28 cellular contexts compared by ENCODE assay signal in the genomic region with DNA sequence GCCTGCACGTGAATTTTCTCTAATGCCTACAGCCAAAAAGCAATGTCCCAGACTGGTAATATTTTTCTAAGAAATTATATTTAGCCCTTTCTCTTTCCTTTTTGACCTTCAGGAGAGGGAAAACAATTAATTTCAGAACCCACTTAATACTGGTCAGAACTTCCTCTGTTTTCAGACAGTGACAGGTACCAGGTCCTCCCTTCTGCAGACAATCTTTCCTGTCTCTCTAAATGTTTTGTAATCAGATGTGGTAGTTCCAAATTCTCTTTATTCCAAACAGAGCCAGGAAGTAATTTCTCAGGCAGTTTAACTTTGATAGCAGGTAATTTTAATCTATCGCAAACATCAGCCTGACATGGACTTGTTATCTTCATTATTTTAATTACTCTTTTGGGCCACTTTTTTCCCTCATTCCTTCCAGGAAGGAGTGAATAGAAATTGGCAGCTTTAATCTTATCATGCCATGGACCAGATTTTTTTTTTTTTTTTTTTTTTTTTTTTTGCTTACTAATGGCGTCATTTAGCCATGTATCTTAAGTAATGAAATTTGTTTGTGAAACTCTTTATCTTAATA.
"Had no signal": no experiment of that assay in that cellular context is flagged by ENCODE, and none has a peak within 500 bp of the region (broad histone marks: within the 10 kb centered on the region; RNA-seq: fewer than 3 reads in every experiment).

No MANE protein-coding gene starts in this region.

- ATAC-seq: activated CD4-positive, CD25-positive, alpha-beta regulatory T cell treated with anti-CD3 and anti-CD28 coated beads, Interleukin-2, amount 50 U/mL, for 24 hours; activated CD8-positive, alpha-beta T cell treated with anti-CD3 and anti-CD28 coated beads for 36 hours; activated naive CD8-positive, alpha-beta T cell treated with anti-CD3 and anti-CD28 coated beads, Interleukin-2, amount 50 U/mL, for 24 hours; activated T-cell treated with anti-CD3 and anti-CD28 coated beads, Interleukin-2, amount 50 U/mL, for 4 hours; activated T-helper 17 cell treated with anti-CD3 and anti-CD28 coated beads, Interleukin-2, amount 50 U/mL, for 72 hours; esophagus mucosa; T-helper 17 cell had no signal

- H3K4me3 ChIP-seq: adrenal gland, coronary artery, dorsolateral prefrontal cortex had no signal

- DNase-seq: activated B cell treated with CpG ODN at 0.5 μM for 24 hours; activated CD4-positive, alpha-beta T cell treated with anti-CD3 and anti-CD28 coated beads for 48 hours; activated CD4-positive, alpha-beta T cell treated with anti-CD3 and anti-CD28 coated beads, Interleukin-2, amount 50 U/mL, for 1 hour; activated CD4-positive, alpha-beta T cell treated with anti-CD3 and anti-CD28 coated beads, Interleukin-2, amount 50 U/mL, for 48 hours; activated CD8-positive, alpha-beta memory T cell treated with anti-CD3 and anti-CD28 coated beads for 24 hours; activated CD8-positive, alpha-beta T cell treated with anti-CD3 and anti-CD28 coated beads for 36 hours; activated effector memory CD4-positive, alpha-beta T cell treated with Interleukin-2 at 50 U/mL for 16 hours; activated naive CD4-positive, alpha-beta T cell treated with anti-CD3 and anti-CD28 coated beads for 36 hours; activated naive CD8-positive, alpha-beta T cell treated with anti-CD3 and anti-CD28 coated beads for 36 hours; activated naive CD8-positive, alpha-beta T cell treated with anti-CD3 and anti-CD28 coated beads, Interleukin-2, amount 50 U/mL, for 24 hours; activated T-cell treated with anti-CD3 and anti-CD28 coated beads, Interleukin-2, amount 50 U/mL, for 4 hours; adrenal gland; amygdala; aorta; brain microvascular endothelial cell; dorsolateral prefrontal cortex; effector memory CD4-positive, alpha-beta T cell; endodermal cell; foreskin fibroblast; head of caudate nucleus; T-helper 1 cell; T-helper 17 cell; T1000; WERI-Rb-1 had no signal

- H3K27me3 ChIP-seq: adrenal gland, brain microvascular endothelial cell, dorsolateral prefrontal cortex had no signal

- H3K27ac ChIP-seq: adrenal gland, brain microvascular endothelial cell, coronary artery, dorsolateral prefrontal cortex, WERI-Rb-1 had no signal

- H3K9me3 ChIP-seq: adrenal gland had no signal

- H3K36me3 ChIP-seq: adrenal gland, brain microvascular endothelial cell, WERI-Rb-1 had no signal

- H3K4me1 ChIP-seq: adrenal gland had no signal
